ENCODE assay signal across 26 cellular contexts in genomic region chr12:12217018-12217359, GRCh38. TPM values are rescaled to one million over a fixed set of nuclear protein-coding genes. Genes with fewer than 3 reads are reported as not detected.
DNase-seq lines count a peak whose midpoint lies in the region; ATAC-seq, FAIRE-seq and TF ChIP-seq lines count a peak whose summit lies in the region.
"Had no signal": no experiment of that assay in that cellular context is flagged by ENCODE, and none has a peak within 500 bp of the region (broad histone marks: within the 10 kb centered on the region; RNA-seq: fewer than 3 reads in every experiment).

No MANE protein-coding gene starts in this region.

- POLR2A ChIA-PET in K562 (lab: Yijun Ruan, JAX), result interaction anchor here (1.6 kb wide), 1 partner anchor 13 kb away, joined by 3 read pairs; no protein-coding TSS in a partner anchor
- POLR2A ChIA-PET in PC-9 (lab: Charles Lee; ENCODE audit: unreplicated experiment), result no interaction called here

- intact Hi-C loops in K562 (cut with micrococcal nuclease) (no loop called here), esophagus squamous epithelium (cut with DNase I) (no loop called here), PC-9 (cut with micrococcal nuclease; ENCODE audit: unreplicated experiment) (no loop called here), transverse colon (cut with DNase I; ENCODE audit: low total_unique reads) (no loop called here)

- H3K9me2 ChIP-seq in PC-9 (ENCODE audit: insufficient read depth), result no peaks in the 10 kb centered on the region

- in situ Hi-C loops in K562 (cut with MboI), result no loop called here
- in situ Hi-C loops in transverse colon (cut with MboI; ENCODE audit: low pct_ligation_motif_present in 1 of 4, low pct_unique_long_range_greater_than_20kb in 1 of 4, low sequenced_read_pairs in 3 of 4), result no loop called here

- ATAC-seq in K562, result peak; percentile 70
- ATAC-seq: activated CD4-positive, alpha-beta T cell treated with anti-CD3 and anti-CD28 coated beads for 36 hours; activated T-cell treated with anti-CD3 and anti-CD28 coated beads, Interleukin-2, amount 50 U/mL, for 4 hours; natural killer cell treated with Interleukin-12 subunit alpha and Interleukin-12 subunit beta and Interleukin-15 and Interleukin-18, amount 100 ng/mL, for 72 hours; sciatic nerve; stimulated activated naive CD8-positive, alpha-beta T cell treated with anti-CD3 and anti-CD28 coated beads, Interleukin-15, amount 100 ng/mL, for 72 hours had no signal

- BruUV-seq in K562 (replicated peaks; lab: Mats Ljungman, UMichigan), result no TSS peak
- BruUV-seq in PC-9 (replicated peaks; lab: Mats Ljungman, UMichigan), result no TSS peak

- no peaks in the 10 kb centered on the region for H3K27me3 ChIP-seq in BLaER1 treated with 17β-estradiol and CSF1 and Interleukin-3, amounts not matched to agents 10 nM and 100 nM
- H3K27me3 ChIP-seq in K562 (ENCODE audit: control insufficient read depth in 2 of 2, insufficient read depth in 2 of 2, low read length in 2 of 2), result no peaks in the 10 kb centered on the region
- no peaks in the 10 kb centered on the region for H3K27me3 ChIP-seq in esophagus squamous epithelium
- no peaks in the 10 kb centered on the region for H3K27me3 ChIP-seq in PC-9 (ENCODE audit: insufficient read depth, low read depth)
- H3K27me3 ChIP-seq in transverse colon, result no peaks in the 10 kb centered on the region
- H3K27me3 ChIP-seq: body of pancreas, left lung, SJCRH30, thyroid gland had no signal

- H4K20me1 ChIP-seq in BLaER1 treated with 17β-estradiol and CSF1 and Interleukin-3, amounts not matched to agents 10 nM and 100 nM, result peaks cover 0 to 37% (median 6%) of the 10 kb centered on the region in 11 experiments; a peak in 8 of 22 replicates
- H4K20me1 ChIP-seq in K562 (replicated peaks; ENCODE audit: control insufficient read depth, insufficient read depth, low read length) (no peaks in the 10 kb centered on the region), PC-9 (ENCODE audit: insufficient read depth) (peaks cover 7% of the 10 kb centered on the region; the same call in 1 of the 2 replicates)

- H3K4me3 Mint-ChIP-seq in HFFc6 (no peak overlapping the region), nephron (no peak overlapping the region)
- H3K4me3 Mint-ChIP-seq: activated CD4-positive, alpha-beta T cell treated with anti-CD3 and anti-CD28 coated beads for 36 hours; activated T-cell treated with anti-CD3 and anti-CD28 coated beads, Interleukin-2, amount 50 U/mL, for 4 hours; B cell; natural killer cell treated with Interleukin-12 subunit alpha and Interleukin-12 subunit beta and Interleukin-15 and Interleukin-18, amount 100 ng/mL, for 72 hours; stimulated activated naive CD8-positive, alpha-beta T cell treated with anti-CD3 and anti-CD28 coated beads, Interleukin-15, amount 100 ng/mL, for 72 hours had no signal

- H2AFZ ChIP-seq in K562 (ENCODE audit: low read depth, low read length) (peak overlapping the region; percentile 71), PC-9 (no peak overlapping the region)

- peak overlapping the region in 3 of 11 experiments; percentile 37 to 53 (median 45); a peak in 2 of 22 replicates for H3K9ac ChIP-seq in BLaER1 treated with 17β-estradiol and CSF1 and Interleukin-3, amounts not matched to agents 10 nM and 100 nM
- H3K9ac ChIP-seq in K562 (ENCODE audit: insufficient read depth in 1 of 2, low read depth in 2 of 2, low read length in 2 of 2), result peak overlapping the region; percentile 54 to 64; a peak in 3 of 4 replicates

- H3K9me3 Mint-ChIP-seq in HFFc6, result no peaks in the 10 kb centered on the region
- peaks cover 9% of the 10 kb centered on the region for H3K9me3 Mint-ChIP-seq in nephron
- H3K9me3 Mint-ChIP-seq: natural killer cell treated with Interleukin-12 subunit alpha and Interleukin-12 subunit beta and Interleukin-15 and Interleukin-18, amount 100 ng/mL, for 72 hours had no signal

- H3K4me1 Mint-ChIP-seq in HFFc6 (ENCODE audit: low read depth) (peaks cover 45% of the 10 kb centered on the region), nephron (peaks cover 48% of the 10 kb centered on the region)

- H3K27me3 Mint-ChIP-seq in HFFc6 (ENCODE audit: insufficient read depth), result peaks cover 2% of the 10 kb centered on the region; the same call in 1 of the 2 replicates
- H3K27me3 Mint-ChIP-seq in nephron (ENCODE audit: low read depth), result no peaks in the 10 kb centered on the region
- H3K27me3 Mint-ChIP-seq: activated CD4-positive, alpha-beta T cell treated with anti-CD3 and anti-CD28 coated beads for 36 hours had no signal

- WGBS in K562 (ENCODE audit: insufficient coverage, low coverage, missing lambda C conversion rate), result 13% methylated on average over 5 of the region's 5 CpGs
- WGBS in esophagus squamous epithelium, 2 donors, result 86 to 89% methylated on average over 5 of the region's 5 CpGs
- 79 to 90% methylated on average over 4 to 5 of the region's 5 CpGs for WGBS in transverse colon (ENCODE audit: low coverage in 1 of 2), 2 donors

- TF ChIP-seq CTCF in HFFc6 (IDR thresholded peaks at IDR 0.05) (no peak), K562 (IDR thresholded peaks at IDR 0.05 in 2 of 3, conservative IDR thresholded peaks at IDR 0.05 in 1 of 3; ENCODE audit: insufficient read depth in 2 of 3, low read depth in 1 of 3, low read length in 3 of 3) (no peak), nephron (IDR thresholded peaks at IDR 0.05; ENCODE audit: unreplicated experiment in 3 of 3) (no peak), esophagus squamous epithelium (IDR thresholded peaks at IDR 0.05) (no peak), PC-9 (conservative IDR thresholded peaks at IDR 0.05) (no peak), transverse colon (IDR thresholded peaks at IDR 0.05) (no peak)

- H3K79me2 ChIP-seq in K562 (ENCODE audit: control insufficient read depth, insufficient read depth, low read length) (peaks cover 83% of the 10 kb centered on the region), PC-9 (ENCODE audit: low read depth) (peaks cover 70% of the 10 kb centered on the region)

- no peak for FAIRE-seq in K562 (lab: Jason Lieb, UNC)
- FAIRE-seq: A204.1, TTC549 had no signal

- H3K9me3 ChIP-seq in BLaER1 treated with 17β-estradiol and CSF1 and Interleukin-3, amounts not matched to agents 10 nM and 100 nM (replicated peaks in 1 of 11), result peaks cover 0 to 29% (median 10%) of the 10 kb centered on the region in 11 experiments; a peak in 10 of 22 replicates
- H3K9me3 ChIP-seq in K562 (replicated peaks; ENCODE audit: control insufficient read depth, insufficient read depth, low read depth, low read length) (no peaks in the 10 kb centered on the region), esophagus squamous epithelium (no peaks in the 10 kb centered on the region), PC-9 (ENCODE audit: insufficient read depth, low read depth) (no peaks in the 10 kb centered on the region), transverse colon (no peaks in the 10 kb centered on the region)
- H3K9me3 ChIP-seq: body of pancreas, left lung, SJCRH30, thyroid gland had no signal

- H3K27ac Mint-ChIP-seq in HFFc6, result peak overlapping the region; percentile 51; the same call in 1 of the 2 replicates
- H3K27ac Mint-ChIP-seq in nephron, result peak overlapping the region in 2 of 3 experiments; percentile 16 to 89
- H3K27ac Mint-ChIP-seq: activated CD4-positive, alpha-beta T cell treated with anti-CD3 and anti-CD28 coated beads for 36 hours; B cell; natural killer cell treated with Interleukin-12 subunit alpha and Interleukin-12 subunit beta and Interleukin-15 and Interleukin-18, amount 100 ng/mL, for 72 hours; stimulated activated naive CD8-positive, alpha-beta T cell treated with anti-CD3 and anti-CD28 coated beads, Interleukin-15, amount 100 ng/mL, for 72 hours had no signal

- no peaks in the 10 kb centered on the region for H3K36me3 ChIP-seq in BLaER1 treated with 17β-estradiol and CSF1 and Interleukin-3, amounts not matched to agents 10 nM and 100 nM
- H3K36me3 ChIP-seq in K562 (ENCODE audit: control insufficient read depth, insufficient read depth, low read length) (no peaks in the 10 kb centered on the region), esophagus squamous epithelium (no peaks in the 10 kb centered on the region), PC-9 (ENCODE audit: low read depth) (no peaks in the 10 kb centered on the region), transverse colon (no peaks in the 10 kb centered on the region)
- H3K36me3 ChIP-seq: left lung, SJCRH30, thyroid gland had no signal

- no peak for TF ChIP-seq RAD21 in K562 (CRISPR knock-in tag; conservative IDR thresholded peaks at IDR 0.05 in 1 of 2, IDR thresholded peaks at IDR 0.05 in 1 of 2)

- DNase-seq in HFFc6 (no peak), K562 (ENCODE audit: extremely low read depth in 1 of 4, low spot score in 3 of 4) (peak in 1 of 4 experiments; percentile 40), esophagus squamous epithelium (lab: John Stamatoyannopoulos, UW) (no peak), PC-9 (no peak), COR-L47 (lab: John Stamatoyannopoulos, UW) (no peak), transverse colon (no peak)
- DNase-seq: activated CD4-positive, alpha-beta T cell treated with anti-CD3 and anti-CD28 coated beads for 36 hours; activated T-cell treated with anti-CD3 and anti-CD28 coated beads, Interleukin-2, amount 50 U/mL, for 4 hours; foreskin melanocyte; left lung; MM.1S; NCI-H1436 treated with DMSO at 0.1 percent for 48 hours; NCI-H510A; SJCRH30; stimulated activated CD4-positive, alpha-beta T cell treated with anti-CD3 and anti-CD28 coated beads, Interleukin-15, amount 100 ng/mL, for 24 hours; stimulated activated naive CD8-positive, alpha-beta T cell treated with anti-CD3 and anti-CD28 coated beads, Interleukin-15, amount 100 ng/mL, for 72 hours; T-helper 1 cell; thyroid gland had no signal

- TF ChIP-seq POLR2A in K562 (conservative IDR thresholded peaks at IDR 0.05), result no peak
- no peak for TF ChIP-seq POLR2A in esophagus squamous epithelium (IDR thresholded peaks at IDR 0.05)
- TF ChIP-seq POLR2A in transverse colon (IDR thresholded peaks at IDR 0.05), result no peak

- H3F3A ChIP-seq in PC-9 (ENCODE audit: insufficient read depth, low read depth), result no peaks in the 10 kb centered on the region

- H3K9me1 ChIP-seq in K562 (ENCODE audit: control insufficient read depth, insufficient read depth, low read length), result no peaks in the 10 kb centered on the region

- TF ChIP-seq EP300 in K562 (IDR thresholded peaks at IDR 0.05; ENCODE audit: low read length) (no peak), transverse colon (IDR thresholded peaks at IDR 0.05; ENCODE audit: low read depth) (no peak)

- H3K4me3 ChIP-seq in BLaER1 treated with 17β-estradiol and CSF1 and Interleukin-3, amounts not matched to agents 10 nM and 100 nM, result 0 out of 20 replicates have a peak overlapping the region, but pooled peaks of 1 of the 10 experiments have one; percentile 16
- no peak overlapping the region for H3K4me3 ChIP-seq in K562
- no peak overlapping the region for H3K4me3 ChIP-seq in esophagus squamous epithelium
- no peak overlapping the region for H3K4me3 ChIP-seq in PC-9
- no peak overlapping the region for H3K4me3 ChIP-seq in transverse colon
- H3K4me3 ChIP-seq: body of pancreas, left lung, SJCRH30, thyroid gland had no signal

- peaks cover 28 to 55% (median 44%) of the 10 kb centered on the region in 10 experiments for H3K4me1 ChIP-seq in BLaER1 treated with 17β-estradiol and CSF1 and Interleukin-3, amounts not matched to agents 10 nM and 100 nM
- peaks cover 0 to 15% of the 10 kb centered on the region in 2 experiments; a peak in 3 of 5 replicates for H3K4me1 ChIP-seq in K562 (replicated peaks in 1 of 2; ENCODE audit: control insufficient read depth in 2 of 2, insufficient read depth in 2 of 2, low read length in 2 of 2)
- H3K4me1 ChIP-seq in esophagus squamous epithelium, result peaks cover 0 to 6% (median 0%) of the 10 kb centered on the region in 3 donors
- H3K4me1 ChIP-seq in PC-9 (replicated peaks; ENCODE audit: insufficient read depth), result peaks cover 10% of the 10 kb centered on the region
- peaks cover 0 to 34% (median 9%) of the 10 kb centered on the region in 4 donors for H3K4me1 ChIP-seq in transverse colon
- H3K4me1 ChIP-seq: SJCRH30 had no signal

- H3K27ac ChIP-seq in BLaER1 treated with 17β-estradiol and CSF1 and Interleukin-3, amounts not matched to agents 10 nM and 100 nM, result peak overlapping the region in 7 of 11 experiments; percentile 17 to 57 (median 43); a peak in 12 of 22 replicates
- H3K27ac ChIP-seq in K562 (ENCODE audit: extremely low read depth, low read depth, low read length) (peak overlapping the region; percentile 88), esophagus squamous epithelium (no peak overlapping the region), PC-9 (no peak overlapping the region), transverse colon (no peak overlapping the region)
- H3K27ac ChIP-seq: left lung, SJCRH30 had no signal

- CTCF ChIA-PET in K562 (lab: Yijun Ruan, JAX; ENCODE audit: low intra/inter-chr PET ratio), result no interaction called here
- CTCF ChIA-PET in PC-9 (lab: Charles Lee), result no interaction called here

- no peaks in the 10 kb centered on the region for H3K36me3 Mint-ChIP-seq in HFFc6 (ENCODE audit: low read depth)
- peaks cover 7% of the 10 kb centered on the region for H3K36me3 Mint-ChIP-seq in nephron (ENCODE audit: low read depth)

- H3K4me2 ChIP-seq in BLaER1 treated with 17β-estradiol and CSF1 and Interleukin-3, amounts not matched to agents 10 nM and 100 nM, result peak overlapping the region; percentile 44 to 92 (median 77)
- peak overlapping the region; percentile 71 for H3K4me2 ChIP-seq in K562 (ENCODE audit: insufficient read depth, low read length)
- no peak overlapping the region for H3K4me2 ChIP-seq in PC-9

RNA-seq across cellular contexts. Expression of gene LRP6, which starts 49.9 kb away (rescaled TPM):
- total RNA-seq in HFFc6 (2021; fragmentation: NEBNext Ultra II Directional; extraction: Animal tissue kit (Norgen Biotek cat#: 25700)), result 10 to 100 TPM; 24.0 to 31.6 (median 27.0) TPM
- total RNA-seq in K562 (2011; cell fraction: chromatin; rRNA removed; ENCODE audit: low replicate concordance), result 38.8 and 60.4 TPM in 2 replicates
- total RNA-seq in K562 (2011; cell fraction: nucleolus; rRNA removed), result 28.2 and 38.7 TPM in 2 replicates
- total RNA-seq in K562 (2011; cell fraction: nucleoplasm; rRNA removed), result 30.5 and 33.0 TPM in 2 replicates
- total RNA-seq in K562 (2014; rRNA removed) (17.0 and 18.9 TPM in 2 replicates), K562 (2014; rRNA removed; fragmentation: Illumina TruSeq; extraction: Trizol) (10.8 and 13.4 TPM in 2 replicates), K562 (2015; rRNA removed; fragmentation: Illumina TruSeq; extraction: Trizol) (11.5 and 12.3 TPM in 2 replicates), K562 (2021) (13.2 and 15.5 TPM in 2 replicates), esophagus squamous epithelium (10 to 100 TPM in 1 of 4 donors, 1 to 10 TPM in 3; 4.3 to 18.7 (median 9.0) TPM), PC-9 (2021) (45.5 and 60.0 TPM in 2 replicates), transverse colon (100 to 1,000 TPM in 1 of 4 donors, 10 to 100 TPM in 3; 11.7 to 102 (median 58.9) TPM)
- polyA plus RNA-seq in K562 (2011; rRNA removed) (10.2 and 11.3 TPM in 2 replicates), K562 (2014; fragmentation: Illumina TruSeq; extraction: Trizol) (7.8 and 10.5 TPM in 2 replicates), K562 (2014; fragmentation: Nextera tagmentation; extraction: Ambion mirVana) (10 to 100 TPM in 1 of 2 experiments, 1 to 10 TPM in 1; 3.0 to 10.3 TPM), K562 (2014; rRNA removed) (8.1 and 9.9 TPM in 2 replicates)
- 19.2 and 20.8 TPM in 2 replicates for polyA plus RNA-seq in K562 (2011; cell fraction: cytosol; rRNA removed)
- polyA plus RNA-seq in K562 (2011; cell fraction: nucleus; rRNA removed), result 29.8 and 46.7 TPM in 2 replicates
- polyA plus RNA-seq in K562 (2012), result 7.7 and 9.4 TPM in 2 replicates
- polyA minus RNA-seq in K562 (2011; rRNA and poly(A)+ RNA removed), result 68.0 and 70.2 TPM in 2 replicates
- polyA minus RNA-seq in K562 (2011; cell fraction: cytosol; rRNA and poly(A)+ RNA removed), result 16.3 and 20.8 TPM in 2 replicates
- polyA minus RNA-seq in K562 (2011; cell fraction: nucleus; rRNA and poly(A)+ RNA removed), result 21.0 and 26.5 TPM in 2 replicates

Comparison
In these comparisons a context has a peak if more than half of its experiments do, and no peak if none do; other contexts are left out.
1. H3K27ac ChIP-seq: peak in BLaER1 treated with 17β-estradiol and CSF1 and Interleukin-3, amounts not matched to agents 10 nM and 100 nM (7 of 11) and K562 (single experiment); none in esophagus squamous epithelium (0 of 4), PC-9 (single experiment) and transverse colon (0 of 4).